Comparison of ENCODE assay signal across 29 cellular contexts in the genomic region with DNA sequence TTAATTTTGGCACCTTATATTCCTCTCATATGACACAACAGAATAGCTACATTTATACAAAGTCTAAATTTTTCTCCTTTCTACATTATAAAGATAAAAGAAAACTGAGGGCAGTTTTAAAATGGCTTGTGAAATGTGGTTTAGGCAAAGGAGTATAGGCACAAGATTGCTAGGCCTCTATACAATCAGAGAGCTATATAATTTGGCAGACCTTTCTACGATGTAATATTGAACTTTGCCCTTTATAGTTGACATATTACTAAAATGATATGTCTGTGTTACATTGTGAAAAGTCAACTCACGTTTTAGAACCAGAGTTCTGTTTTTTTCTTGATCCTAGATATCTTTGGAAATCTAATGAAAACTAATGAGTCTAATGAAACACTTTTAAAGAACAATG.
"Had no signal": no experiment of that assay in that cellular context is flagged by ENCODE, and none has a peak within 500 bp of the region (broad histone marks: within the 10 kb centered on the region; RNA-seq: fewer than 3 reads in every experiment).

No MANE protein-coding gene starts in this region.

- ATAC-seq: activated CD4-positive, alpha-beta T cell treated with anti-CD3 and anti-CD28 coated beads for 36 hours; activated naive CD4-positive, alpha-beta T cell treated with anti-CD3 and anti-CD28 coated beads, Interleukin-2, amount 50 U/mL, for 72 hours; activated T-cell treated with anti-CD3 and anti-CD28 coated beads, Interleukin-2, amount 50 U/mL, for 72 hours; effector memory CD8-positive, alpha-beta T cell; foreskin keratinocyte; gastrocnemius medialis; heart left ventricle had no signal

- H3K4me3 ChIP-seq: ascending aorta, esophagus muscularis mucosa, gastrocnemius medialis, heart left ventricle had no signal

- H3K27ac ChIP-seq: ascending aorta, esophagus muscularis mucosa, foreskin keratinocyte, gastrocnemius medialis, heart left ventricle had no signal

- DNase-seq: activated CD4-positive, alpha-beta memory T cell treated with anti-CD3 and anti-CD28 coated beads, Interleukin-2, amount 10 ng/mL, durations not matched to agents 7 days and 5 days; activated CD4-positive, alpha-beta T cell treated with anti-CD3 and anti-CD28 coated beads for 36 hours; activated CD4-positive, alpha-beta T cell treated with anti-CD3 and anti-CD28 coated beads, Interleukin-2, amount 10 ng/mL, durations not matched to agents 7 days and 5 days; activated CD4-positive, alpha-beta T cell treated with anti-CD3 and anti-CD28 coated beads, Interleukin-2, amount 50 U/mL, for 4 hours; activated CD4-positive, CD25-positive, alpha-beta regulatory T cell; activated CD4-positive, CD25-positive, alpha-beta regulatory T cell treated with anti-CD3 and anti-CD28 coated beads, Interleukin-2, amount 50 U/mL, for 72 hours; activated CD8-positive, alpha-beta memory T cell treated with anti-CD3 and anti-CD28 coated beads, Interleukin-2, amount 50 U/mL, for 48 hours; activated gamma-delta T cell; activated naive CD4-positive, alpha-beta T cell; activated naive CD4-positive, alpha-beta T cell treated with anti-CD3 and anti-CD28 coated beads, Interleukin-2, amount 10 ng/mL, durations not matched to agents 7 days and 5 days; activated naive CD8-positive, alpha-beta T cell treated with anti-CD3 and anti-CD28 coated beads, Interleukin-2, amount 10 ng/mL, durations not matched to agents 7 days and 5 days; activated T-cell treated with anti-CD3 and anti-CD28 coated beads for 4 hours; activated T-cell treated with anti-CD3 and anti-CD28 coated beads, Interleukin-2, amount 50 U/mL, for 24 hours; activated T-cell treated with anti-CD3 and anti-CD28 coated beads, Interleukin-2, amount 50 U/mL, for 72 hours; central memory CD4-positive, alpha-beta T cell; cerebellar nuclear complex; cortex of kidney; dermis blood vessel endothelial cell; effector CD4-positive, alpha-beta T cell; effector memory CD8-positive, alpha-beta T cell; erythroblast; foreskin keratinocyte; gastrocnemius medialis; glutamatergic neuron; heart left ventricle; T-helper 2 cell had no signal

- H3K36me3 ChIP-seq: ascending aorta, esophagus muscularis mucosa, gastrocnemius medialis, heart left ventricle had no signal

- H3K27me3 ChIP-seq: ascending aorta, esophagus muscularis mucosa, foreskin keratinocyte, gastrocnemius medialis, heart left ventricle had no signal

- H3K4me1 ChIP-seq: ascending aorta, esophagus muscularis mucosa, foreskin keratinocyte, gastrocnemius medialis, heart left ventricle had no signal

- H3K9me3 ChIP-seq: gastrocnemius medialis had no signal
